ENCODE assay signal across 20 cellular contexts in genomic region chr9:83642784-83643183, GRCh38. TPM values are rescaled to one million over a fixed set of nuclear protein-coding genes. Genes with fewer than 3 reads are reported as not detected.
DNase-seq lines count a peak whose midpoint lies in the region; ATAC-seq and TF ChIP-seq lines count a peak whose summit lies in the region.
"Had no signal": no experiment of that assay in that cellular context is flagged by ENCODE, and none has a peak within 500 bp of the region (broad histone marks: within the 10 kb centered on the region; RNA-seq: fewer than 3 reads in every experiment).

No MANE protein-coding gene starts in this region.

- H3K9me2 ChIP-seq in HCT116 (ENCODE audit: insufficient read depth): no peaks in the 10 kb centered on the region

- H3K4me2 ChIP-seq in HCT116 (ENCODE audit: low read length): no peak overlapping the region

- H3K36me3 ChIP-seq in HCT116 (ENCODE audit: control insufficient read depth in 1 of 2, insufficient read depth in 2 of 2, low read length in 2 of 2) (no peaks in the 10 kb centered on the region), endodermal cell (ENCODE audit: control insufficient read depth, insufficient read depth, low read length) (peaks cover 16% of the 10 kb centered on the region), esophagus squamous epithelium (peaks cover 0 to 19% (median 0%) of the 10 kb centered on the region in 3 donors)
- H3K36me3 ChIP-seq: HAP-1, MG63 had no signal

- H3K4me1 Mint-ChIP-seq in activated naive CD4-positive, alpha-beta T cell treated with anti-CD3 and anti-CD28 coated beads, Interleukin-2, amount 10 ng/mL, durations not matched to agents 7 days and 5 days: no peaks in the 10 kb centered on the region
- H3K4me1 Mint-ChIP-seq in endodermal cell: peaks cover 10% of the 10 kb centered on the region
- H3K4me1 Mint-ChIP-seq in stimulated activated naive B cell treated with anti-CD40 and anti-IgM and Interleukin-4, amounts not matched to agents 10 μg/mL and 1 μg/mL and 100 μg/mL, for 72 hours: peaks cover 9 to 11% of the 10 kb centered on the region in 2 donors

- peaks cover 0 to 13% of the 10 kb centered on the region in 2 donors for H3K36me3 Mint-ChIP-seq in activated naive CD4-positive, alpha-beta T cell treated with anti-CD3 and anti-CD28 coated beads, Interleukin-2, amount 50 U/mL, for 72 hours
- peaks cover 8% of the 10 kb centered on the region for H3K36me3 Mint-ChIP-seq in activated naive CD4-positive, alpha-beta T cell treated with anti-CD3 and anti-CD28 coated beads, Interleukin-2, amount 10 ng/mL, durations not matched to agents 7 days and 5 days
- peaks cover 4% of the 10 kb centered on the region for H3K36me3 Mint-ChIP-seq in endodermal cell (ENCODE audit: low read depth)
- H3K36me3 Mint-ChIP-seq in stimulated activated naive B cell treated with anti-CD40 and anti-IgM and Interleukin-4, amounts not matched to agents 10 μg/mL and 1 μg/mL and 100 μg/mL, for 72 hours: peaks cover 20 to 36% of the 10 kb centered on the region in 2 donors

- H3K27me3 Mint-ChIP-seq in activated naive CD4-positive, alpha-beta T cell treated with anti-CD3 and anti-CD28 coated beads, Interleukin-2, amount 10 ng/mL, durations not matched to agents 7 days and 5 days: no peaks in the 10 kb centered on the region
- H3K27me3 Mint-ChIP-seq in endodermal cell (ENCODE audit: insufficient read depth): no peaks in the 10 kb centered on the region
- no peaks in the 10 kb centered on the region for H3K27me3 Mint-ChIP-seq in stimulated activated naive B cell treated with anti-CD40 and anti-IgM and Interleukin-4, amounts not matched to agents 10 μg/mL and 1 μg/mL and 100 μg/mL, for 72 hours
- H3K27me3 Mint-ChIP-seq: IgD-negative memory B cell had no signal

- intact Hi-C loops in HCT116 (cut with micrococcal nuclease) (no loop called here), esophagus squamous epithelium (cut with DNase I) (no loop called here)

- no peak for DNase-seq in activated naive CD4-positive, alpha-beta T cell treated with anti-CD3 and anti-CD28 coated beads, Interleukin-2, amount 50 U/mL, for 72 hours (ENCODE audit: low spot score in 2 of 2)
- no peak for DNase-seq in activated naive CD4-positive, alpha-beta T cell treated with anti-CD3 and anti-CD28 coated beads, Interleukin-2, amount 10 ng/mL, durations not matched to agents 7 days and 5 days
- no peak for DNase-seq in HCT116 (ENCODE audit: low read depth, low spot score)
- DNase-seq in endodermal cell: no peak
- DNase-seq in stimulated activated naive B cell treated with anti-CD40 and anti-IgM and Interleukin-4, amounts not matched to agents 10 μg/mL and 1 μg/mL and 100 μg/mL, for 72 hours: no peak
- DNase-seq in NCI-H446 treated with DMSO at 0.1 percent for 48 hours (lab: John Stamatoyannopoulos, UW): no peak
- no peak for DNase-seq in esophagus squamous epithelium (lab: John Stamatoyannopoulos, UW)
- DNase-seq: GDM1, Kasumi-1, MG63, NCI-H1092, NCI-H1436 treated with DMSO at 0.1 percent for 48 hours, NCI-H2029, NCI-H2171 treated with DMSO at 0.1 percent for 48 hours, NCI-H446, SHP77 treated with DMSO at 0.1 percent for 48 hours had no signal

- 85 to 86% methylated on average over 1 to 4 of the region's 4 CpGs for WGBS in endodermal cell (ENCODE audit: insufficient coverage in 1 of 2, insufficient read length in 1 of 2), 2 experiments
- 73 to 100% methylated on average over 1 to 4 of the region's 4 CpGs for WGBS in esophagus squamous epithelium, 2 donors

- H2AFZ ChIP-seq in HCT116 (ENCODE audit: low read depth, low read length, poor library complexity, severe bottlenecking): no peak overlapping the region

- RAD21 ChIA-PET in HCT116 (lab: Charles Lee; ENCODE audit: low non-redundant PET in 1 of 2, low total read pairs in 2 of 2, uncharacterized antibody in 2 of 2, unreplicated experiment in 2 of 2): no interaction called here

- no peaks in the 10 kb centered on the region; the same call in 1 of the 2 replicates for H4K20me1 ChIP-seq in HCT116 (ENCODE audit: insufficient read depth)

- CTCF ChIA-PET in activated naive CD4-positive, alpha-beta T cell treated with anti-CD3 and anti-CD28 coated beads, Interleukin-2, amount 10 ng/mL, durations not matched to agents 7 days and 5 days (lab: Charles Lee): interaction anchor here (2.0 kb wide), 1 partner anchor 22 kb away, joined by 4 read pairs; no protein-coding TSS in a partner anchor
- CTCF ChIA-PET in HCT116 (lab: Charles Lee): no interaction called here

- TF ChIP-seq RAD21 in HCT116 (IDR thresholded peaks at IDR 0.05; ENCODE audit: low read depth): no peak

- peak in 1 of 2 donors; percentile 6 for ATAC-seq in activated naive CD4-positive, alpha-beta T cell treated with anti-CD3 and anti-CD28 coated beads, Interleukin-2, amount 50 U/mL, for 72 hours
- ATAC-seq in HCT116: peak; percentile 77
- no peak for ATAC-seq in stimulated activated naive B cell treated with anti-CD40 and anti-IgM and Interleukin-4, amounts not matched to agents 10 μg/mL and 1 μg/mL and 100 μg/mL, for 72 hours (replicated peaks)
- ATAC-seq in HG03469 (IDR thresholded peaks at IDR 0.05; ENCODE audit: unreplicated experiment): no peak

- no TSS peak for BruUV-seq in HCT116 (replicated peaks; lab: Mats Ljungman, UMichigan)

- H3K4me3 ChIP-seq in HCT116 (replicated peaks in 1 of 2; ENCODE audit: low read depth in 1 of 2, low read length in 2 of 2) (no peak overlapping the region), endodermal cell (ENCODE audit: low read length) (no peak overlapping the region), esophagus squamous epithelium (no peak overlapping the region)
- H3K4me3 ChIP-seq: HAP-1, MG63 had no signal

- POLR2A ChIA-PET in HCT116 (lab: Charles Lee): no interaction called here

- H3K9me3 ChIP-seq in HCT116 (ENCODE audit: control insufficient read depth in 1 of 2, insufficient read depth in 1 of 2, low read depth in 1 of 2, low read length in 2 of 2) (no peaks in the 10 kb centered on the region), endodermal cell (ENCODE audit: control insufficient read depth, low read length) (no peaks in the 10 kb centered on the region), esophagus squamous epithelium (no peaks in the 10 kb centered on the region)
- H3K9me3 ChIP-seq: HAP-1, MG63 had no signal

- no peak overlapping the region for H3K27ac ChIP-seq in HCT116 (ENCODE audit: low read depth, low read length)
- H3K27ac ChIP-seq in endodermal cell (ENCODE audit: low read depth, low read length): no peak overlapping the region
- no peak overlapping the region for H3K27ac ChIP-seq in esophagus squamous epithelium
- H3K27ac ChIP-seq: C4-2B had no signal

- H3K4me1 ChIP-seq in HCT116 (ENCODE audit: control insufficient read depth in 1 of 2, insufficient read depth in 2 of 2, low read length in 2 of 2): no peaks in the 10 kb centered on the region
- H3K4me1 ChIP-seq in endodermal cell (ENCODE audit: control insufficient read depth, insufficient read depth, low read length): peaks cover 8% of the 10 kb centered on the region
- H3K4me1 ChIP-seq in esophagus squamous epithelium: no peaks in the 10 kb centered on the region
- H3K4me1 ChIP-seq: HAP-1 had no signal

- H3K27me3 ChIP-seq in HCT116 (ENCODE audit: insufficient read depth, low read length) (no peaks in the 10 kb centered on the region), endodermal cell (ENCODE audit: control insufficient read depth, insufficient read depth, low read length, poor library complexity, severe bottlenecking) (no peaks in the 10 kb centered on the region), esophagus squamous epithelium (no peaks in the 10 kb centered on the region)
- H3K27me3 ChIP-seq: MG63 had no signal

- no peak overlapping the region for H3K4me3 Mint-ChIP-seq in activated naive CD4-positive, alpha-beta T cell treated with anti-CD3 and anti-CD28 coated beads, Interleukin-2, amount 10 ng/mL, durations not matched to agents 7 days and 5 days
- H3K4me3 Mint-ChIP-seq in endodermal cell: no peak overlapping the region
- H3K4me3 Mint-ChIP-seq in stimulated activated naive B cell treated with anti-CD40 and anti-IgM and Interleukin-4, amounts not matched to agents 10 μg/mL and 1 μg/mL and 100 μg/mL, for 72 hours: no peak overlapping the region
- H3K4me3 Mint-ChIP-seq: IgD-negative memory B cell had no signal

- H3K79me2 ChIP-seq in HCT116 (ENCODE audit: insufficient read depth, low read length): no peaks in the 10 kb centered on the region

- TF ChIP-seq POLR2A in HCT116 (IDR thresholded peaks at IDR 0.05; ENCODE audit: borderline replicate concordance, extremely low read depth, insufficient read depth, insufficient read length) (no peak), esophagus squamous epithelium (IDR thresholded peaks at IDR 0.05) (no peak)

- 0 out of 6 replicates have a peak, but pooled peaks of 1 of the 3 experiments have one; percentile 7 for TF ChIP-seq CTCF in HCT116 (IDR thresholded peaks at IDR 0.05 in 2 of 3, conservative IDR thresholded peaks at IDR 0.05 in 1 of 3; ENCODE audit: borderline replicate concordance in 1 of 3, insufficient read depth in 1 of 3, low read depth in 2 of 3, low read length in 2 of 3)
- TF ChIP-seq CTCF in endodermal cell (conservative IDR thresholded peaks at IDR 0.05): peak; percentile 39
- no peak for TF ChIP-seq CTCF in esophagus squamous epithelium (IDR thresholded peaks at IDR 0.05)

- peak overlapping the region; percentile 38 to 53 for H3K27ac Mint-ChIP-seq in activated naive CD4-positive, alpha-beta T cell treated with anti-CD3 and anti-CD28 coated beads, Interleukin-2, amount 50 U/mL, for 72 hours
- no peak overlapping the region for H3K27ac Mint-ChIP-seq in activated naive CD4-positive, alpha-beta T cell treated with anti-CD3 and anti-CD28 coated beads, Interleukin-2, amount 10 ng/mL, durations not matched to agents 7 days and 5 days
- no peak overlapping the region for H3K27ac Mint-ChIP-seq in endodermal cell
- peak overlapping the region; percentile 42 for H3K27ac Mint-ChIP-seq in stimulated activated naive B cell treated with anti-CD40 and anti-IgM and Interleukin-4, amounts not matched to agents 10 μg/mL and 1 μg/mL and 100 μg/mL, for 72 hours

- H3K9me3 Mint-ChIP-seq in activated naive CD4-positive, alpha-beta T cell treated with anti-CD3 and anti-CD28 coated beads, Interleukin-2, amount 50 U/mL, for 72 hours: no peaks in the 10 kb centered on the region
- H3K9me3 Mint-ChIP-seq in activated naive CD4-positive, alpha-beta T cell treated with anti-CD3 and anti-CD28 coated beads, Interleukin-2, amount 10 ng/mL, durations not matched to agents 7 days and 5 days: no peaks in the 10 kb centered on the region
- no peaks in the 10 kb centered on the region for H3K9me3 Mint-ChIP-seq in endodermal cell
- H3K9me3 Mint-ChIP-seq in stimulated activated naive B cell treated with anti-CD40 and anti-IgM and Interleukin-4, amounts not matched to agents 10 μg/mL and 1 μg/mL and 100 μg/mL, for 72 hours: no peaks in the 10 kb centered on the region
- H3K9me3 Mint-ChIP-seq: IgD-negative memory B cell had no signal

- H3K9ac ChIP-seq in HCT116 (ENCODE audit: low read length): no peak overlapping the region
- no peak overlapping the region for H3K9ac ChIP-seq in endodermal cell (ENCODE audit: extremely low read depth, low read length, poor library complexity, severe bottlenecking)

RNA-seq across cellular contexts. Expression of gene IDNK, which starts 19.8 kb away (rescaled TPM):
- 1 to 10 TPM in 1 of 2 donors, under 1 TPM in 1; 0.89 to 4.7 TPM for total RNA-seq in activated naive CD4-positive, alpha-beta T cell treated with anti-CD3 and anti-CD28 coated beads, Interleukin-2, amount 50 U/mL, for 72 hours
- total RNA-seq in HCT116 (2021; ENCODE audit: unreplicated experiment) (3.3 TPM), endodermal cell (1 to 10 TPM; 1.6 TPM), esophagus squamous epithelium (1 to 10 TPM; 2.6 to 6.3 (median 3.9) TPM)
- 2.4 and 3.0 TPM in 2 replicates for polyA plus RNA-seq in HCT116 (2012)
- 1.9 TPM for polyA plus RNA-seq in endodermal cell (2013, experiment 1 of 2)
- polyA plus RNA-seq in endodermal cell (2013, experiment 2 of 2): 1.5 TPM

Comparison
In these comparisons a context has a peak if more than half of its experiments do, and no peak if none do; other contexts are left out.
1. H3K27ac Mint-ChIP-seq: peak in activated naive CD4-positive, alpha-beta T cell treated with anti-CD3 and anti-CD28 coated beads, Interleukin-2, amount 50 U/mL, for 72 hours (2 of 2) and stimulated activated naive B cell treated with anti-CD40 and anti-IgM and Interleukin-4, amounts not matched to agents 10 μg/mL and 1 μg/mL and 100 μg/mL, for 72 hours (single experiment); none in activated naive CD4-positive, alpha-beta T cell treated with anti-CD3 and anti-CD28 coated beads, Interleukin-2, amount 10 ng/mL, durations not matched to agents 7 days and 5 days (single experiment) and endodermal cell (single experiment).